9 cellular contexts compared by ENCODE assay signal in the genomic region with DNA sequence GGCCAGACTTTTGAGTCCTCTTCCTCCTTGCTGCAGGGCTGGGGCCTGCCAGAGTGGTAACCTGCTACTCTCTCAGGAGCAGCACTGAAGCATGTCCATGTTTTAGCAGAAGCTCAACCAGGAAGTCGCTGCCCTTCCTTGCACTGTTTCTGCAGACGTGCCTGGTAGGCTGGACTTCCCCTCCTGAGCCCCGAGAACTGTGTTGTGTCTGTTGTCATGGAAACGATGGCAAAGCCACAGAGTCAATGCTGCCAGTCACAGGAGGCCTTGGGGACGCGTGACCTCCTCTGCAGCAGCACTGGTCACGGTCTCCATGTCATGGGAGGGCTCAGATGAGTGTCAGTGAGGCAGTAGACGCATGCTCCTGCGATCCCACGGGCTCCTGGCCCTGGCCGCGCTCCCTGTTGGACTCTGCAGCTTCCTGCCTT.
DNase-seq lines count a peak whose midpoint lies in the region; ATAC-seq and TF ChIP-seq lines count a peak whose summit lies in the region.
"Had no signal": no experiment of that assay in that cellular context is flagged by ENCODE, and none has a peak within 500 bp of the region (broad histone marks: within the 10 kb centered on the region; RNA-seq: fewer than 3 reads in every experiment).

No MANE protein-coding gene starts in this region.

- H3K4me1 ChIP-seq in parathyroid adenoma (peaks cover 9% of the 10 kb centered on the region), suprapubic skin (peaks cover 11% of the 10 kb centered on the region)

- no peak for TF ChIP-seq EP300 in suprapubic skin (IDR thresholded peaks at IDR 0.05)

- peak; percentile 35 for DNase-seq in NOMO-1 treated with DMSO at 0.1 percent for 48 hours (lab: John Stamatoyannopoulos, UW; ENCODE audit: unreplicated experiment)
- DNase-seq in activated T-cell treated with anti-CD3 and anti-CD28 coated beads, Interleukin-2, amount 50 U/mL, for 72 hours, result peak; percentile 75 to 81
- DNase-seq in globus pallidus (ENCODE audit: low spot score), result peak; percentile 74
- peak; percentile 87 for DNase-seq in suprapubic skin (ENCODE audit: low spot score in 2 of 2)
- no peak for DNase-seq in GOT3 (lab: John Stamatoyannopoulos, UW)

- TF ChIP-seq POLR2A in suprapubic skin (IDR thresholded peaks at IDR 0.05), result no peak

- ATAC-seq in GM18508 (IDR thresholded peaks at IDR 0.05; ENCODE audit: insufficient read depth, unreplicated experiment) (peak; percentile 98), HG02642 (IDR thresholded peaks at IDR 0.05; ENCODE audit: poor library complexity, unreplicated experiment) (peak; percentile 99)
- ATAC-seq in activated T-cell treated with anti-CD3 and anti-CD28 coated beads, Interleukin-2, amount 50 U/mL, for 72 hours (replicated peaks in 1 of 2), result peak; percentile 99

- WGBS in suprapubic skin, result 31% methylated on average over 6 of the region's 12 CpGs

- no peak overlapping the region for H3K9ac ChIP-seq in parathyroid adenoma

- peak overlapping the region; percentile 82 for H2AFZ ChIP-seq in parathyroid adenoma

- peak overlapping the region; percentile 51 for H3K27ac Mint-ChIP-seq in activated T-cell treated with anti-CD3 and anti-CD28 coated beads, Interleukin-2, amount 50 U/mL, for 72 hours

- H3K79me2 ChIP-seq in parathyroid adenoma, result no peaks in the 10 kb centered on the region

- peaks cover 15% of the 10 kb centered on the region for H3K4me1 Mint-ChIP-seq in activated T-cell treated with anti-CD3 and anti-CD28 coated beads, Interleukin-2, amount 50 U/mL, for 72 hours (ENCODE audit: low read depth)

- no peaks in the 10 kb centered on the region for H3K36me3 ChIP-seq in parathyroid adenoma (ENCODE audit: control insufficient read depth, insufficient read depth, low read length)
- H3K36me3 ChIP-seq in suprapubic skin, result no peaks in the 10 kb centered on the region
- H3K36me3 ChIP-seq: cardiac muscle cell had no signal

- TF ChIP-seq CTCF in parathyroid adenoma (IDR thresholded peaks at IDR 0.05) (no peak), suprapubic skin (IDR thresholded peaks at IDR 0.05) (no peak)

- H3K36me3 Mint-ChIP-seq in activated T-cell treated with anti-CD3 and anti-CD28 coated beads, Interleukin-2, amount 50 U/mL, for 72 hours (ENCODE audit: insufficient read depth in 2 of 2), result no peaks in the 10 kb centered on the region

- H3K4me2 ChIP-seq in parathyroid adenoma (ENCODE audit: low read length), result peak overlapping the region; percentile 29

- H3K27me3 ChIP-seq in parathyroid adenoma (ENCODE audit: control insufficient read depth, insufficient read depth, low read length), result no peaks in the 10 kb centered on the region
- no peaks in the 10 kb centered on the region for H3K27me3 ChIP-seq in suprapubic skin
- H3K27me3 ChIP-seq: cardiac muscle cell had no signal

- H3K4me3 ChIP-seq in parathyroid adenoma (ENCODE audit: low read depth, low read length), result no peak overlapping the region
- H3K4me3 ChIP-seq in suprapubic skin, result no peak overlapping the region
- H3K4me3 ChIP-seq: cardiac muscle cell had no signal

- peak overlapping the region; percentile 58 to 76 for H3K4me3 Mint-ChIP-seq in activated T-cell treated with anti-CD3 and anti-CD28 coated beads, Interleukin-2, amount 50 U/mL, for 72 hours

- H3K9me3 ChIP-seq in parathyroid adenoma (ENCODE audit: control insufficient read depth, low read length), result no peaks in the 10 kb centered on the region
- H3K9me3 ChIP-seq in suprapubic skin, result no peaks in the 10 kb centered on the region

- H3K27me3 Mint-ChIP-seq in activated T-cell treated with anti-CD3 and anti-CD28 coated beads, Interleukin-2, amount 50 U/mL, for 72 hours (ENCODE audit: low read depth), result no peaks in the 10 kb centered on the region

- peak overlapping the region; percentile 43 for H3K27ac ChIP-seq in parathyroid adenoma
- no peak overlapping the region for H3K27ac ChIP-seq in suprapubic skin
- H3K27ac ChIP-seq: cardiac muscle cell had no signal

- peaks cover 0 to 4% of the 10 kb centered on the region in 2 donors for H3K9me3 Mint-ChIP-seq in activated T-cell treated with anti-CD3 and anti-CD28 coated beads, Interleukin-2, amount 50 U/mL, for 72 hours
